In genomic region chr15:65270811-65271545, GRCh38 we compare ENCODE assay signal across 8 cellular contexts. TPM values are rescaled to one million over a fixed set of nuclear protein-coding genes. Genes with fewer than 3 reads are reported as not detected.
DNase-seq lines count a peak whose midpoint lies in the region; ATAC-seq and TF ChIP-seq lines count a peak whose summit lies in the region.
"Not testable (repeated sequence)": the region's sequence is repeated elsewhere in the genome, so short reads cannot be mapped to it uniquely, and the experiment has no call there.

No MANE protein-coding gene starts in this region.

- not testable (repeated sequence) for H3K9ac ChIP-seq in SK-N-SH

- H3K9me2 ChIP-seq in SK-N-SH = not testable (repeated sequence)

- peak; percentile 93 for DNase-seq in AG20443 (ENCODE audit: low spot score)
- peak; percentile 26 for DNase-seq in GM19238 (ENCODE audit: insufficient read length, low spot score)
- peak; percentile 12 for DNase-seq in NCI-H146 (lab: John Stamatoyannopoulos, UW)
- peak; percentile 67 for DNase-seq in SK-N-SH
- DNase-seq in astrocyte of the hippocampus (ENCODE audit: low read depth, low spot score) = peak; percentile 86
- DNase-seq in foreskin keratinocyte = peak; percentile 32 to 60
- DNase-seq in lung (ENCODE audit: low spot score) = peak; percentile 69
- DNase-seq in gastrocnemius medialis = peak; percentile 56 to 74

- not testable (repeated sequence) for H3K4me2 ChIP-seq in SK-N-SH

- H3K9me3 ChIP-seq in SK-N-SH; lung (ENCODE audit: control insufficient read depth in 2 of 2, insufficient read depth in 1 of 2, low read length in 1 of 2); gastrocnemius medialis: not testable (repeated sequence)

- 50% methylated on average over 14 of the region's 15 CpGs for WGBS in SK-N-SH (ENCODE audit: low lambda C conversion rate)
- WGBS in lung, 2 donors = 51 to 52% methylated on average over 15 of the region's 15 CpGs

- not testable (repeated sequence) for H2AFZ ChIP-seq in SK-N-SH (ENCODE audit: low read depth)

- H4K20me1 ChIP-seq in SK-N-SH (ENCODE audit: insufficient read depth) = not testable (repeated sequence)

- not testable (repeated sequence) for TF ChIP-seq POLR2A in gastrocnemius medialis (IDR thresholded peaks at IDR 0.05)

- not testable (repeated sequence) for H3K79me2 ChIP-seq in SK-N-SH (ENCODE audit: insufficient read depth)

- not testable (repeated sequence) for H3K36me3 ChIP-seq in SK-N-SH (replicated peaks in 1 of 2; ENCODE audit: control insufficient read depth in 1 of 2, insufficient read depth in 2 of 2, low read length in 1 of 2); lung (ENCODE audit: control insufficient read depth in 2 of 2, insufficient read depth in 2 of 2, low read length in 2 of 2)
- H3K36me3 ChIP-seq in gastrocnemius medialis = peaks cover 0 to 13% of the 10 kb centered on the region in 2 donors

- CTCF ChIA-PET in SK-N-SH (lab: Yijun Ruan, JAX) = interaction anchor here (0.6 to 5.3 kb wide), 39 partner anchors 9 to 237 kb away, joined by 3 to 63 read pairs (median 5); partner anchors contain the start of genes CILP, CLPX and PARP16

- in situ Hi-C loops in gastrocnemius medialis (cut with MboI; ENCODE audit: low sequenced_read_pairs in 4 of 4) = loop anchor here in 3 of 4 donors (5.0 to 25.0 kb wide), 3 partner anchors 76 to 234 kb away; partner anchors contain the start of genes CLPX (in 1 of the 3), MTFMT (in 1 of the 3) and SLC51B (in 1 of the 3)

- TF ChIP-seq RAD21 in SK-N-SH (IDR thresholded peaks at IDR 0.05; ENCODE audit: low read length) = peak; percentile 86

- H3K27me3 ChIP-seq in SK-N-SH (ENCODE audit: insufficient read depth); foreskin keratinocyte; lung (ENCODE audit: control insufficient read depth, insufficient read depth); gastrocnemius medialis: not testable (repeated sequence)

- ATAC-seq in foreskin keratinocyte = peak; percentile 75
- ATAC-seq in lung (ENCODE audit: insufficient read depth, low FRiP score) = not testable (repeated sequence)
- peak; percentile 96 for ATAC-seq in gastrocnemius medialis

- H3K4me3 ChIP-seq in SK-N-SH (ENCODE audit: low read depth in 2 of 2, low read length in 1 of 2); lung; gastrocnemius medialis: not testable (repeated sequence)

- not testable (repeated sequence) for H3K4me1 ChIP-seq in SK-N-SH (ENCODE audit: control insufficient read depth in 1 of 2, insufficient read depth in 2 of 2, low read depth in 1 of 2, low read length in 1 of 2); foreskin keratinocyte; gastrocnemius medialis
- peaks cover 0 to 18% of the 10 kb centered on the region in 2 donors for H3K4me1 ChIP-seq in lung (ENCODE audit: control insufficient read depth in 2 of 2, insufficient read depth in 2 of 2, low read length in 2 of 2)

- not testable (repeated sequence) for H3K27ac ChIP-seq in SK-N-SH (ENCODE audit: low read depth in 2 of 2, low read length in 1 of 2); foreskin keratinocyte; lung (ENCODE audit: low read depth in 1 of 2, low read length in 1 of 2); gastrocnemius medialis

- TF ChIP-seq EP300 in SK-N-SH (IDR thresholded peaks at IDR 0.05; ENCODE audit: borderline replicate concordance in 1 of 2, low read depth in 1 of 2, low read length in 1 of 2) = not testable (repeated sequence)

- not testable (repeated sequence) for H3F3A ChIP-seq in SK-N-SH (replicated peaks; ENCODE audit: insufficient read depth)

- TF ChIP-seq CTCF in SK-N-SH (IDR thresholded peaks at IDR 0.05) (peak; percentile 73), foreskin keratinocyte (conservative IDR thresholded peaks at IDR 0.05) (peak; percentile 87), lung (IDR thresholded peaks at IDR 0.05; ENCODE audit: control extremely low read depth, extremely low read depth) (peak; percentile 31), gastrocnemius medialis (IDR thresholded peaks at IDR 0.05 in 4 of 5, conservative IDR thresholded peaks at IDR 0.05 in 1 of 5) (peak; percentile 55 to 74 (median 65))

- intact Hi-C loops in gastrocnemius medialis (cut with DNase I; ENCODE audit: low total_unique reads) = loop anchor here (1.0 kb wide), 1 partner anchor 82 kb away; no protein-coding TSS in a partner anchor

- POLR2A ChIA-PET in SK-N-SH (lab: Yijun Ruan, JAX) = not testable (repeated sequence)

TF ChIP-seq in SK-N-SH, 30 proteins besides CTCF, POLR2A, EP300 and RAD21:
- TF ChIP-seq SMC3 (IDR thresholded peaks at IDR 0.05; ENCODE audit: low read depth, low read length) = peak; percentile 86

RNA-seq across cellular contexts. Expression of gene PARP16, which starts 15.7 kb away (rescaled TPM):
- polyA plus RNA-seq in SK-N-SH (2012; rRNA removed) = 6.3 and 6.5 TPM in 2 replicates
- 6.0 and 7.8 TPM in 2 replicates for polyA plus RNA-seq in SK-N-SH (2012; cell fraction: cytosol; rRNA removed)
- 6.0 and 8.5 TPM in 2 replicates for polyA plus RNA-seq in SK-N-SH (2012; cell fraction: nucleus; rRNA removed)
- 3.6 and 4.4 TPM in 2 replicates for total RNA-seq in foreskin keratinocyte
- 3.1 and 3.2 TPM in 2 replicates for polyA plus RNA-seq in foreskin keratinocyte
- total RNA-seq in lung = 1 to 10 TPM; 7.4 to 7.7 TPM
- 1 to 10 TPM; 4.6 to 5.2 TPM for polyA plus RNA-seq in lung
- 1 to 10 TPM; 2.6 to 3.3 (median 3.0) TPM for total RNA-seq in gastrocnemius medialis

RNA-seq across cellular contexts. Expression of gene RNU5A-1, which starts 24.9 kb away (rescaled TPM):
- polyA plus RNA-seq in SK-N-SH (2012; rRNA removed) = not detected in 2 replicates
- polyA plus RNA-seq in SK-N-SH (2012; cell fraction: cytosol; rRNA removed) = not detected in 2 replicates
- not detected in 2 replicates for polyA plus RNA-seq in SK-N-SH (2012; cell fraction: nucleus; rRNA removed)
- total RNA-seq in foreskin keratinocyte = not detected in 2 replicates
- not detected in 2 replicates for polyA plus RNA-seq in foreskin keratinocyte
- not detected for total RNA-seq in lung
- not detected for polyA plus RNA-seq in lung
- total RNA-seq in gastrocnemius medialis = not detected

RNA-seq across cellular contexts. Expression of gene RNU5B-1, which starts 33.5 kb away (rescaled TPM):
- not detected in 2 replicates for polyA plus RNA-seq in SK-N-SH (2012; rRNA removed)
- polyA plus RNA-seq in SK-N-SH (2012; cell fraction: cytosol; rRNA removed) = not detected in 2 replicates
- polyA plus RNA-seq in SK-N-SH (2012; cell fraction: nucleus; rRNA removed) = not detected in 2 replicates
- total RNA-seq in foreskin keratinocyte = not detected in 2 replicates
- not detected in 2 replicates for polyA plus RNA-seq in foreskin keratinocyte
- total RNA-seq in lung = 10 to 100 TPM in 1 of 2 donors, not detected in 1; 10.9 TPM
- not detected for polyA plus RNA-seq in lung
- not detected for total RNA-seq in gastrocnemius medialis

RNA-seq across cellular contexts. Expression of gene CILP, which starts 59.7 kb away (rescaled TPM):
- polyA plus RNA-seq in SK-N-SH (2012; rRNA removed) (0.03 and 0.15 TPM in 2 replicates), foreskin keratinocyte (not detected in 2 replicates), lung (under 1 TPM; 0.30 to 0.43 TPM)
- polyA plus RNA-seq in SK-N-SH (2012; cell fraction: cytosol; rRNA removed) = 0.05 TPM in 2 replicates
- 0.30 and 0.33 TPM in 2 replicates for polyA plus RNA-seq in SK-N-SH (2012; cell fraction: nucleus; rRNA removed)
- total RNA-seq in foreskin keratinocyte (not detected in 2 replicates), lung (under 1 TPM; 0.89 to 0.97 TPM), gastrocnemius medialis (10 to 100 TPM in 3 of 4 donors, 1 to 10 TPM in 1; 5.4 to 49.9 (median 41.6) TPM)

Comparison
In these comparisons a context has a peak if more than half of its experiments do, and no peak if none do; other contexts are left out.
1. DNase-seq: peak in every context shown above with its lines; median percentile 93 in AG20443; 86 in astrocyte of the hippocampus; 69 in lung; 67 in SK-N-SH; 65 in gastrocnemius medialis; 46 in foreskin keratinocyte; 26 in GM19238; 12 in NCI-H146.
2. CTCF ChIP-seq: peak in every context shown above with its lines; median percentile 87 in foreskin keratinocyte; 73 in SK-N-SH; 65 in gastrocnemius medialis; 31 in lung.